In genomic region chr7:75740846-75741497, GRCh38 we compare ENCODE assay signal across 11 cellular contexts. TPM values are rescaled to one million over a fixed set of nuclear protein-coding genes. Genes with fewer than 3 reads are reported as not detected.
DNase-seq lines count a peak whose midpoint lies in the region; ATAC-seq and TF ChIP-seq lines count a peak whose summit lies in the region.
"Had no signal": no experiment of that assay in that cellular context is flagged by ENCODE, and none has a peak within 500 bp of the region (broad histone marks: within the 10 kb centered on the region; RNA-seq: fewer than 3 reads in every experiment).

No MANE protein-coding gene starts in this region.

- no peak overlapping the region for H3K4me3 Mint-ChIP-seq in T-helper 1 cell treated with Interleukin-12 subunit alpha and Interleukin-12 subunit beta and Interleukin-4 antibody, amounts not matched to agents 30 μg/mL and 1 μg/mL, for 36 hours

- H3K36me3 ChIP-seq in Peyer's patch = no peaks in the 10 kb centered on the region
- no peaks in the 10 kb centered on the region for H3K36me3 ChIP-seq in iPS-15b (ENCODE audit: control insufficient read depth, insufficient read depth, low read length)
- no peaks in the 10 kb centered on the region for H3K36me3 ChIP-seq in stomach

- no peak for ATAC-seq in HG02610 (IDR thresholded peaks at IDR 0.05; ENCODE audit: unreplicated experiment)
- ATAC-seq in GM21360 (IDR thresholded peaks at IDR 0.05; ENCODE audit: unreplicated experiment) = no peak

- H3K4me1 Mint-ChIP-seq in T-helper 1 cell treated with Interleukin-12 subunit alpha and Interleukin-12 subunit beta and Interleukin-4 antibody, amounts not matched to agents 30 μg/mL and 1 μg/mL, for 36 hours (ENCODE audit: low read depth) = peaks cover 14% of the 10 kb centered on the region

- H3K9me3 ChIP-seq in Peyer's patch = no peaks in the 10 kb centered on the region
- no peaks in the 10 kb centered on the region for H3K9me3 ChIP-seq in iPS-15b (ENCODE audit: control insufficient read depth, insufficient read depth, low read length)
- no peaks in the 10 kb centered on the region for H3K9me3 ChIP-seq in stomach

- H3K27me3 ChIP-seq in Peyer's patch = no peaks in the 10 kb centered on the region
- peaks cover 7% of the 10 kb centered on the region for H3K27me3 ChIP-seq in iPS-15b (ENCODE audit: control insufficient read depth, insufficient read depth, low read length)
- no peaks in the 10 kb centered on the region for H3K27me3 ChIP-seq in stomach

- H3K9me3 Mint-ChIP-seq in T-helper 1 cell treated with Interleukin-12 subunit alpha and Interleukin-12 subunit beta and Interleukin-4 antibody, amounts not matched to agents 30 μg/mL and 1 μg/mL, for 36 hours = no peaks in the 10 kb centered on the region

- TF ChIP-seq POLR2A in Peyer's patch (IDR thresholded peaks at IDR 0.05) (no peak), stomach (IDR thresholded peaks at IDR 0.05) (no peak)

- H3K27ac ChIP-seq in Peyer's patch (peak overlapping the region in 1 of 4 donors; percentile 93), stomach (peak overlapping the region in 2 of 5 donors; percentile 14 to 31)

- intact Hi-C loops in stomach (cut with DNase I; ENCODE audit: low total_unique reads) = no loop called here

- WGBS in stomach, 5 donors = 48 to 57% (median 49%) methylated on average over 10 to 13 of the region's 13 CpGs

- no peak overlapping the region for H3K4me3 ChIP-seq in Peyer's patch
- H3K4me3 ChIP-seq in iPS-15b (ENCODE audit: low read depth, low read length) = peak overlapping the region; percentile 19
- no peak overlapping the region for H3K4me3 ChIP-seq in stomach

- H3K36me3 Mint-ChIP-seq in T-helper 1 cell treated with Interleukin-12 subunit alpha and Interleukin-12 subunit beta and Interleukin-4 antibody, amounts not matched to agents 30 μg/mL and 1 μg/mL, for 36 hours (ENCODE audit: low read depth) = no peaks in the 10 kb centered on the region

- TF ChIP-seq CTCF in Peyer's patch (IDR thresholded peaks at IDR 0.05) (no peak), stomach (IDR thresholded peaks at IDR 0.05) (no peak)

- H3K4me1 ChIP-seq in Peyer's patch (peaks cover 0 to 5% (median 2%) of the 10 kb centered on the region in 4 donors), iPS-15b (ENCODE audit: control insufficient read depth, insufficient read depth, low read length) (peaks cover 4% of the 10 kb centered on the region), stomach (peaks cover 6 to 36% (median 24%) of the 10 kb centered on the region in 4 donors)

- peaks cover 29% of the 10 kb centered on the region for H3K27me3 Mint-ChIP-seq in T-helper 1 cell treated with Interleukin-12 subunit alpha and Interleukin-12 subunit beta and Interleukin-4 antibody, amounts not matched to agents 30 μg/mL and 1 μg/mL, for 36 hours (ENCODE audit: low read depth)

- no peak overlapping the region for H3K9ac ChIP-seq in iPS-15b (ENCODE audit: low read depth, low read length)

- no peak for DNase-seq in T-helper 1 cell
- DNase-seq in Peyer's patch = peak in 2 of 3 donors; percentile 68 to 73
- peak; percentile 29 for DNase-seq in stomach
- no peak for DNase-seq in HPDE6-E6E7 (ENCODE audit: extremely low spot score)
- DNase-seq: NCI-H1092 treated with DMSO at 0.1 percent for 48 hours had no signal

- TF ChIP-seq EP300 in stomach (IDR thresholded peaks at IDR 0.05) = no peak

- H3K27ac Mint-ChIP-seq in T-helper 1 cell treated with Interleukin-12 subunit alpha and Interleukin-12 subunit beta and Interleukin-4 antibody, amounts not matched to agents 30 μg/mL and 1 μg/mL, for 36 hours = peak overlapping the region; percentile 28

RNA-seq across cellular contexts. Expression of gene HIP1, which starts 2.2 kb away (rescaled TPM):
- total RNA-seq in Peyer's patch = 10 to 100 TPM in 1 of 4 donors, 1 to 10 TPM in 3; 2.3 to 38.8 (median 6.9) TPM
- total RNA-seq in stomach = 10 to 100 TPM in 1 of 5 donors, 1 to 10 TPM in 4; 6.2 to 15.8 (median 8.4) TPM
- 1 to 10 TPM; 2.8 to 6.4 (median 3.6) TPM for polyA plus RNA-seq in stomach

RNA-seq across cellular contexts. Expression of gene CCL26, which starts 31.0 kb away (rescaled TPM):
- not detected for total RNA-seq in Peyer's patch
- total RNA-seq in stomach = not detected
- polyA plus RNA-seq in stomach = 1 to 10 TPM in 1 of 3 donors, under 1 TPM in 1, not detected in 1; 0.65 to 1.6 TPM
- total RNA-seq: myocyte had no signal
- polyA plus RNA-seq: AG04450 had no signal

Comparison
In these comparisons a context has a peak if more than half of its experiments do, and no peak if none do; other contexts are left out.
1. DNase-seq: peak in Peyer's patch (2 of 3) and stomach (single experiment); none in T-helper 1 cell (0 of 5) and HPDE6-E6E7 (single experiment).